In genomic region chr17:82419471-82419995, GRCh38 we compare ENCODE assay signal across 9 cellular contexts. TPM values are rescaled to one million over a fixed set of nuclear protein-coding genes. Genes with fewer than 3 reads are reported as not detected.
DNase-seq lines count a peak whose midpoint lies in the region; ATAC-seq, FAIRE-seq and TF ChIP-seq lines count a peak whose summit lies in the region.
"Had no signal": no experiment of that assay in that cellular context is flagged by ENCODE, and none has a peak within 500 bp of the region (broad histone marks: within the 10 kb centered on the region; RNA-seq: fewer than 3 reads in every experiment).

No MANE protein-coding gene starts in this region.

- H3K36me3 ChIP-seq in keratinocyte (ENCODE audit: control insufficient read depth in 2 of 2, extremely low read depth in 1 of 2, insufficient read depth in 2 of 2, low read length in 2 of 2) (no peaks in the 10 kb centered on the region), transverse colon (no peaks in the 10 kb centered on the region), brain microvascular endothelial cell (replicated peaks) (no peaks in the 10 kb centered on the region)

- peaks cover 9% of the 10 kb centered on the region for H4K20me1 ChIP-seq in keratinocyte (ENCODE audit: control insufficient read depth, extremely low read depth, insufficient read depth, low read length)

- in situ Hi-C loops in transverse colon (cut with MboI; ENCODE audit: low pct_ligation_motif_present in 1 of 4, low pct_unique_long_range_greater_than_20kb in 1 of 4, low sequenced_read_pairs in 3 of 4) (loop anchor here in 2 of 4 donors (5.0 to 10.0 kb wide), 2 partner anchors 65 to 67 kb away; partner anchors contain the start of gene TEX19 (in 1 of the 2)), brain microvascular endothelial cell (cut with HindIII; ENCODE audit: low pct_ligation_motif_present, low sequenced_read_pairs) (loop anchor here (10.0 kb wide), 1 partner anchor 75 kb away; no protein-coding TSS in a partner anchor)

- peak; percentile 9 for FAIRE-seq in keratinocyte (lab: Jason Lieb, UNC)

- H3K9me3 ChIP-seq in keratinocyte (ENCODE audit: control insufficient read depth, low read depth, low read length) (peaks cover 2% of the 10 kb centered on the region), transverse colon (no peaks in the 10 kb centered on the region)

- H3K9me3 Mint-ChIP-seq in activated T-cell treated with anti-CD3 and anti-CD28 coated beads, Interleukin-2, amount 50 U/mL, for 4 hours: no peaks in the 10 kb centered on the region
- H3K9me3 Mint-ChIP-seq in WTC11: peaks cover 13% of the 10 kb centered on the region

- peaks cover 15% of the 10 kb centered on the region for H3K36me3 Mint-ChIP-seq in activated T-cell treated with anti-CD3 and anti-CD28 coated beads, Interleukin-2, amount 50 U/mL, for 4 hours (ENCODE audit: insufficient read depth)
- peaks cover 31% of the 10 kb centered on the region for H3K36me3 Mint-ChIP-seq in WTC11

- CTCF ChIA-PET in WTC11 (lab: Charles Lee): no interaction called here

- H3K4me3 ChIP-seq in keratinocyte (ENCODE audit: control insufficient read depth in 2 of 3, extremely low read depth in 1 of 3, insufficient read depth in 2 of 3, low read depth in 1 of 3, low read length in 3 of 3) (peak overlapping the region; percentile 66 to 92 (median 91)), transverse colon (peak overlapping the region in 3 of 4 donors; percentile 74 to 80 (median 75)), brain microvascular endothelial cell (ENCODE audit: low read depth, low read length) (no peak overlapping the region)

- peaks cover 14% of the 10 kb centered on the region for H3K4me1 ChIP-seq in keratinocyte (ENCODE audit: control insufficient read depth, extremely low read depth, insufficient read depth, low read length)
- H3K4me1 ChIP-seq in transverse colon: peaks cover 4 to 23% (median 16%) of the 10 kb centered on the region in 4 donors

- peak overlapping the region; percentile 98 for H3K4me2 ChIP-seq in keratinocyte (ENCODE audit: control insufficient read depth, extremely low read depth, insufficient read depth, low read depth, low read length)

- H3K9ac ChIP-seq in keratinocyte (ENCODE audit: control insufficient read depth, extremely low read depth, insufficient read depth, low read length): peak overlapping the region; percentile 90

- 60 to 82% methylated on average over 2 to 3 of the region's 3 CpGs for WGBS in transverse colon (ENCODE audit: low coverage in 1 of 2), 2 donors

- H3K4me1 Mint-ChIP-seq in activated T-cell treated with anti-CD3 and anti-CD28 coated beads, Interleukin-2, amount 50 U/mL, for 4 hours (ENCODE audit: low read depth): peaks cover 25% of the 10 kb centered on the region
- peaks cover 10% of the 10 kb centered on the region for H3K4me1 Mint-ChIP-seq in WTC11

- no peak for DNase-seq in activated T-cell treated with anti-CD3 and anti-CD28 coated beads, Interleukin-2, amount 50 U/mL, for 4 hours
- no peak for DNase-seq in activated T-cell treated with anti-CD3 and anti-CD28 coated beads, Interleukin-2, amount 50 U/mL, for 48 hours
- DNase-seq in WTC11 (ENCODE audit: low spot score) (no peak), keratinocyte (ENCODE audit: low read depth, low spot score) (no peak), transverse colon (no peak), brain microvascular endothelial cell (no peak), hippocampal formation (lab: John Stamatoyannopoulos, UW) (no peak)
- DNase-seq: DMS79 had no signal

- POLR2A ChIA-PET in WTC11 (lab: Charles Lee): interaction anchor here (0.6 kb wide), 1 partner anchor 34 kb away, joined by 3 read pairs; no protein-coding TSS in a partner anchor

- H3K27me3 Mint-ChIP-seq in activated T-cell treated with anti-CD3 and anti-CD28 coated beads, Interleukin-2, amount 50 U/mL, for 4 hours (ENCODE audit: low read depth): no peaks in the 10 kb centered on the region
- H3K27me3 Mint-ChIP-seq in WTC11 (ENCODE audit: low read depth): no peaks in the 10 kb centered on the region

- H3K27ac Mint-ChIP-seq in WTC11: no peak overlapping the region; the same call in 1 of the 2 replicates

- dilution Hi-C loops in keratinocyte (cut with MboI; ENCODE audit: extremely low pct_ligation_motif_present, low sequenced_read_pairs): no loop called here

- H3K79me2 ChIP-seq in keratinocyte (ENCODE audit: control insufficient read depth, insufficient read depth, low read length): peaks cover 4% of the 10 kb centered on the region

- H3K27ac ChIP-seq in keratinocyte (ENCODE audit: control insufficient read depth, insufficient read depth, low read length): no peak overlapping the region
- H3K27ac ChIP-seq in transverse colon: peak overlapping the region; percentile 87 to 97 (median 92)
- no peak overlapping the region for H3K27ac ChIP-seq in brain microvascular endothelial cell

- TF ChIP-seq CTCF in WTC11 (IDR thresholded peaks at IDR 0.05): no peak
- no peak for TF ChIP-seq CTCF in keratinocyte (optimal IDR thresholded peaks at IDR 0.05 in 1 of 3, IDR thresholded peaks at IDR 0.05 in 1 of 3, conservative IDR thresholded peaks at IDR 0.05 in 1 of 3; ENCODE audit: extremely low read depth in 1 of 3, insufficient read depth in 2 of 3, low read length in 3 of 3)
- no peak for TF ChIP-seq CTCF in transverse colon (IDR thresholded peaks at IDR 0.05)
- no peak for TF ChIP-seq CTCF in brain microvascular endothelial cell (IDR thresholded peaks at IDR 0.05; ENCODE audit: low read depth, low read length, missing control alignments)

- no peak for ATAC-seq in activated T-cell treated with anti-CD3 and anti-CD28 coated beads, Interleukin-2, amount 50 U/mL, for 4 hours
- no peak for ATAC-seq in WTC11
- no peak for ATAC-seq in GM19351 (IDR thresholded peaks at IDR 0.05; ENCODE audit: unreplicated experiment)

- TF ChIP-seq POLR2A in transverse colon (IDR thresholded peaks at IDR 0.05): no peak

- H3K9me1 ChIP-seq in keratinocyte (ENCODE audit: control insufficient read depth, extremely low read depth, insufficient read depth, low read length): no peaks in the 10 kb centered on the region

- no peak for TF ChIP-seq EP300 in transverse colon (IDR thresholded peaks at IDR 0.05; ENCODE audit: low read depth)

- peak overlapping the region; percentile 79 for H3K4me3 Mint-ChIP-seq in activated T-cell treated with anti-CD3 and anti-CD28 coated beads, Interleukin-2, amount 50 U/mL, for 4 hours
- H3K4me3 Mint-ChIP-seq in WTC11: peak overlapping the region; percentile 73

- intact Hi-C loops in transverse colon (cut with DNase I; ENCODE audit: low total_unique reads): no loop called here

- peak overlapping the region; percentile 45 for H2AFZ ChIP-seq in keratinocyte (ENCODE audit: control insufficient read depth, low read length)

- H3K27me3 ChIP-seq in keratinocyte (ENCODE audit: control insufficient read depth, extremely low read depth, insufficient read depth, low read length) (no peaks in the 10 kb centered on the region), transverse colon (no peaks in the 10 kb centered on the region), brain microvascular endothelial cell (replicated peaks) (no peaks in the 10 kb centered on the region)

RNA-seq across cellular contexts. Expression of gene OGFOD3, which starts 1.1 kb away (rescaled TPM):
- 10 to 100 TPM; 23.2 to 29.1 (median 24.0) TPM for total RNA-seq in activated T-cell treated with anti-CD3 and anti-CD28 coated beads, Interleukin-2, amount 50 U/mL, for 4 hours
- total RNA-seq in WTC11 (2021) (20.4 to 24.0 TPM (median 22.5 TPM) in 3 replicates), transverse colon (10 to 100 TPM in 3 of 4 donors, 1 to 10 TPM in 1; 7.9 to 27.5 (median 25.9) TPM)
- polyA plus RNA-seq in keratinocyte: 10.8 to 21.6 TPM (median 15.3 TPM) in 3 replicates
- polyA plus RNA-seq in keratinocyte (2011; ENCODE audit: low read depth): 10.0 TPM
- 8.8 and 13.7 TPM in 2 replicates for polyA plus RNA-seq in keratinocyte (2011; cell fraction: cytosol; rRNA removed)
- 15.5 and 18.5 TPM in 2 replicates for polyA plus RNA-seq in keratinocyte (2011; cell fraction: nucleus; rRNA removed)
- 8.4 and 21.7 TPM in 2 replicates for polyA plus RNA-seq in keratinocyte (2012; ENCODE audit: low replicate concordance)
- polyA minus RNA-seq in keratinocyte: 18.9 to 30.5 TPM (median 20.1 TPM) in 3 replicates
- polyA minus RNA-seq in keratinocyte (2011; cell fraction: cytosol; rRNA and poly(A)+ RNA removed): 21.5 TPM
- polyA minus RNA-seq in keratinocyte (2011; cell fraction: nucleus; rRNA and poly(A)+ RNA removed): 12.5 and 17.1 TPM in 2 replicates

RNA-seq across cellular contexts. Expression of gene HEXD, which starts 1.4 kb away (rescaled TPM):
- 10 to 100 TPM; 16.5 to 19.9 (median 19.0) TPM for total RNA-seq in activated T-cell treated with anti-CD3 and anti-CD28 coated beads, Interleukin-2, amount 50 U/mL, for 4 hours
- total RNA-seq in WTC11 (2021) (36.0 to 40.0 TPM (median 37.1 TPM) in 3 replicates), transverse colon (100 to 1,000 TPM in 2 of 4 donors, 10 to 100 TPM in 2; 45.5 to 258 (median 102) TPM)
- polyA plus RNA-seq in keratinocyte: 5.6 to 7.8 TPM (median 6.6 TPM) in 3 replicates
- polyA plus RNA-seq in keratinocyte (2011; ENCODE audit: low read depth): 1.9 TPM
- 2.9 and 4.1 TPM in 2 replicates for polyA plus RNA-seq in keratinocyte (2011; cell fraction: cytosol; rRNA removed)
- 19.7 and 20.7 TPM in 2 replicates for polyA plus RNA-seq in keratinocyte (2011; cell fraction: nucleus; rRNA removed)
- polyA plus RNA-seq in keratinocyte (2012; ENCODE audit: low replicate concordance): 4.2 and 5.2 TPM in 2 replicates
- 3.7 to 5.4 TPM (median 3.9 TPM) in 3 replicates for polyA minus RNA-seq in keratinocyte
- 10.4 TPM for polyA minus RNA-seq in keratinocyte (2011; cell fraction: cytosol; rRNA and poly(A)+ RNA removed)
- 4.6 and 6.7 TPM in 2 replicates for polyA minus RNA-seq in keratinocyte (2011; cell fraction: nucleus; rRNA and poly(A)+ RNA removed)

RNA-seq across cellular contexts. Expression of gene CYBC1, which starts 31.0 kb away (rescaled TPM):
- total RNA-seq in activated T-cell treated with anti-CD3 and anti-CD28 coated beads, Interleukin-2, amount 50 U/mL, for 4 hours: 100 to 1,000 TPM; 151 to 165 (median 156) TPM
- total RNA-seq in WTC11 (2021) (61.5 to 71.7 TPM (median 65.5 TPM) in 3 replicates), transverse colon (100 to 1,000 TPM in 2 of 4 donors, 10 to 100 TPM in 2; 46.2 to 212 (median 86.2) TPM)
- polyA plus RNA-seq in keratinocyte: 30.2 to 36.0 TPM (median 34.2 TPM) in 3 replicates
- polyA plus RNA-seq in keratinocyte (2011; ENCODE audit: low read depth): 10.1 TPM
- 14.2 and 21.4 TPM in 2 replicates for polyA plus RNA-seq in keratinocyte (2011; cell fraction: cytosol; rRNA removed)
- polyA plus RNA-seq in keratinocyte (2011; cell fraction: nucleus; rRNA removed): 59.9 and 70.1 TPM in 2 replicates
- polyA plus RNA-seq in keratinocyte (2012; ENCODE audit: low replicate concordance): 25.9 and 27.8 TPM in 2 replicates
- polyA minus RNA-seq in keratinocyte: 22.5 to 35.4 TPM (median 26.9 TPM) in 3 replicates
- 28.6 TPM for polyA minus RNA-seq in keratinocyte (2011; cell fraction: cytosol; rRNA and poly(A)+ RNA removed)
- polyA minus RNA-seq in keratinocyte (2011; cell fraction: nucleus; rRNA and poly(A)+ RNA removed): 25.4 and 25.9 TPM in 2 replicates

RNA-seq across cellular contexts. Expression of gene NARF, which starts 39.0 kb away (rescaled TPM):
- total RNA-seq in activated T-cell treated with anti-CD3 and anti-CD28 coated beads, Interleukin-2, amount 50 U/mL, for 4 hours: 10 to 100 TPM; 40.9 to 55.9 (median 45.9) TPM
- total RNA-seq in WTC11 (2021) (96.7 to 125 TPM (median 117 TPM) in 3 replicates), transverse colon (100 to 1,000 TPM in 1 of 4 donors, 10 to 100 TPM in 3; 44.1 to 133 (median 61.1) TPM)
- 31.9 to 36.8 TPM (median 32.9 TPM) in 3 replicates for polyA plus RNA-seq in keratinocyte
- polyA plus RNA-seq in keratinocyte (2011; ENCODE audit: low read depth): 40.8 TPM
- 27.9 and 31.3 TPM in 2 replicates for polyA plus RNA-seq in keratinocyte (2011; cell fraction: cytosol; rRNA removed)
- polyA plus RNA-seq in keratinocyte (2011; cell fraction: nucleus; rRNA removed): 40.5 and 43.6 TPM in 2 replicates
- 22.1 and 40.8 TPM in 2 replicates for polyA plus RNA-seq in keratinocyte (2012; ENCODE audit: low replicate concordance)
- polyA minus RNA-seq in keratinocyte: 19.5 to 39.9 TPM (median 24.4 TPM) in 3 replicates
- 26.1 TPM for polyA minus RNA-seq in keratinocyte (2011; cell fraction: cytosol; rRNA and poly(A)+ RNA removed)
- 7.3 and 12.1 TPM in 2 replicates for polyA minus RNA-seq in keratinocyte (2011; cell fraction: nucleus; rRNA and poly(A)+ RNA removed)

RNA-seq across cellular contexts. Expression of gene UTS2R, which starts 48.0 kb away (rescaled TPM):
- not detected for total RNA-seq in activated T-cell treated with anti-CD3 and anti-CD28 coated beads, Interleukin-2, amount 50 U/mL, for 4 hours
- total RNA-seq in WTC11 (2021) (0.46 to 0.76 TPM (median 0.53 TPM) in 3 replicates), transverse colon (under 1 TPM in 1 of 4 donors, not detected in 3; 0.48 TPM)
- not detected in 3 replicates for polyA plus RNA-seq in keratinocyte
- polyA plus RNA-seq in keratinocyte (2011; ENCODE audit: low read depth): not detected
- polyA plus RNA-seq in keratinocyte (2011; cell fraction: cytosol; rRNA removed): not detected in 2 replicates
- polyA plus RNA-seq in keratinocyte (2011; cell fraction: nucleus; rRNA removed): not detected in 2 replicates
- not detected in 2 replicates for polyA plus RNA-seq in keratinocyte (2012; ENCODE audit: low replicate concordance)
- not detected in 3 replicates for polyA minus RNA-seq in keratinocyte
- not detected for polyA minus RNA-seq in keratinocyte (2011; cell fraction: cytosol; rRNA and poly(A)+ RNA removed)
- not detected in 2 replicates for polyA minus RNA-seq in keratinocyte (2011; cell fraction: nucleus; rRNA and poly(A)+ RNA removed)

Comparison
In these comparisons a context has a peak if more than half of its experiments do, and no peak if none do; other contexts are left out.
1. H3K27ac ChIP-seq: peak in transverse colon (4 of 4); none in keratinocyte (single experiment) and brain microvascular endothelial cell (single experiment).